Comparison of ENCODE assay signal across 2 cellular contexts in genomic region chr22:28948404-28948803, GRCh38.
TF ChIP-seq lines count a peak whose summit lies in the region.

No MANE protein-coding gene starts in this region.

TF ChIP-seq in WTC11, 78 proteins besides CTCF, POLR2A, EP300 and RAD21 (continued from another document):
- TF ChIP-seq, protein P1, sequence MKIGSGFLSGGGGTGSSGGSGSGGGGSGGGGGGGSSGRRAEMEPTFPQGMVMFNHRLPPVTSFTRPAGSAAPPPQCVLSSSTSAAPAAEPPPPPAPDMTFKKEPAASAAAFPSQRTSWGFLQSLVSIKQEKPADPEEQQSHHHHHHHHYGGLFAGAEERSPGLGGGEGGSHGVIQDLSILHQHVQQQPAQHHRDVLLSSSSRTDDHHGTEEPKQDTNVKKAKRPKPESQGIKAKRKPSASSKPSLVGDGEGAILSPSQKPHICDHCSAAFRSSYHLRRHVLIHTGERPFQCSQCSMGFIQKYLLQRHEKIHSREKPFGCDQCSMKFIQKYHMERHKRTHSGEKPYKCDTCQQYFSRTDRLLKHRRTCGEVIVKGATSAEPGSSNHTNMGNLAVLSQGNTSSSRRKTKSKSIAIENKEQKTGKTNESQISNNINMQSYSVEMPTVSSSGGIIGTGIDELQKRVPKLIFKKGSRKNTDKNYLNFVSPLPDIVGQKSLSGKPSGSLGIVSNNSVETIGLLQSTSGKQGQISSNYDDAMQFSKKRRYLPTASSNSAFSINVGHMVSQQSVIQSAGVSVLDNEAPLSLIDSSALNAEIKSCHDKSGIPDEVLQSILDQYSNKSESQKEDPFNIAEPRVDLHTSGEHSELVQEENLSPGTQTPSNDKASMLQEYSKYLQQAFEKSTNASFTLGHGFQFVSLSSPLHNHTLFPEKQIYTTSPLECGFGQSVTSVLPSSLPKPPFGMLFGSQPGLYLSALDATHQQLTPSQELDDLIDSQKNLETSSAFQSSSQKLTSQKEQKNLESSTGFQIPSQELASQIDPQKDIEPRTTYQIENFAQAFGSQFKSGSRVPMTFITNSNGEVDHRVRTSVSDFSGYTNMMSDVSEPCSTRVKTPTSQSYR (CRISPR knock-in tag; IDR thresholded peaks at IDR 0.05) = no peak
- no peak for TF ChIP-seq IRF1 (CRISPR knock-in tag; IDR thresholded peaks at IDR 0.05)

TF ChIP-seq in HepG2, 621 proteins besides CTCF, POLR2A, EP300 and RAD21 (continued from another document and continues in another):
- no peak for TF ChIP-seq ZBTB4 (CRISPR knock-in tag; IDR thresholded peaks at IDR 0.05; ENCODE audit: borderline replicate concordance)
- TF ChIP-seq, protein P2, sequence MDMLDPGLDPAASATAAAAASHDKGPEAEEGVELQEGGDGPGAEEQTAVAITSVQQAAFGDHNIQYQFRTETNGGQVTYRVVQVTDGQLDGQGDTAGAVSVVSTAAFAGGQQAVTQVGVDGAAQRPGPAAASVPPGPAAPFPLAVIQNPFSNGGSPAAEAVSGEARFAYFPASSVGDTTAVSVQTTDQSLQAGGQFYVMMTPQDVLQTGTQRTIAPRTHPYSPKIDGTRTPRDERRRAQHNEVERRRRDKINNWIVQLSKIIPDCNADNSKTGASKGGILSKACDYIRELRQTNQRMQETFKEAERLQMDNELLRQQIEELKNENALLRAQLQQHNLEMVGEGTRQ (IDR thresholded peaks at IDR 0.05; ENCODE audit: low read depth, low read length) = no peak
- TF ChIP-seq, protein P2 (CRISPR knock-in tag; IDR thresholded peaks at IDR 0.05; ENCODE audit: borderline replicate concordance) = no peak
- no peak for TF ChIP-seq TEAD2 (CRISPR knock-in tag; IDR thresholded peaks at IDR 0.05)
- no peak for TF ChIP-seq ARNT (IDR thresholded peaks at IDR 0.05)
- TF ChIP-seq LCORL (IDR thresholded peaks at IDR 0.05) = no peak
- no peak for TF ChIP-seq LCORL (CRISPR knock-in tag; IDR thresholded peaks at IDR 0.05)
- no peak for TF ChIP-seq SNAPC5 (CRISPR knock-in tag; IDR thresholded peaks at IDR 0.05; ENCODE audit: borderline replicate concordance)
- no peak for TF ChIP-seq FOXC1 (CRISPR knock-in tag; IDR thresholded peaks at IDR 0.05; ENCODE audit: borderline replicate concordance)
- no peak for TF ChIP-seq FLYWCH1 (CRISPR knock-in tag; IDR thresholded peaks at IDR 0.05)
- TF ChIP-seq ZNF567 (CRISPR knock-in tag; IDR thresholded peaks at IDR 0.05; ENCODE audit: borderline replicate concordance) = no peak
- no peak for TF ChIP-seq AGO1 (IDR thresholded peaks at IDR 0.05; ENCODE audit: low read depth, low read length, poor library complexity, severe bottlenecking)
- TF ChIP-seq ELF3 (CRISPR knock-in tag; IDR thresholded peaks at IDR 0.05) = peak; percentile 53; the same call in 1 of the 2 replicates
- TF ChIP-seq, protein P3, sequence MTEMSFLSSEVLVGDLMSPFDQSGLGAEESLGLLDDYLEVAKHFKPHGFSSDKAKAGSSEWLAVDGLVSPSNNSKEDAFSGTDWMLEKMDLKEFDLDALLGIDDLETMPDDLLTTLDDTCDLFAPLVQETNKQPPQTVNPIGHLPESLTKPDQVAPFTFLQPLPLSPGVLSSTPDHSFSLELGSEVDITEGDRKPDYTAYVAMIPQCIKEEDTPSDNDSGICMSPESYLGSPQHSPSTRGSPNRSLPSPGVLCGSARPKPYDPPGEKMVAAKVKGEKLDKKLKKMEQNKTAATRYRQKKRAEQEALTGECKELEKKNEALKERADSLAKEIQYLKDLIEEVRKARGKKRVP (CRISPR knock-in tag; IDR thresholded peaks at IDR 0.05) = peak in 1 of 2 experiments; percentile 95; a peak in 2 of 4 replicates
- TF ChIP-seq, protein P4, sequence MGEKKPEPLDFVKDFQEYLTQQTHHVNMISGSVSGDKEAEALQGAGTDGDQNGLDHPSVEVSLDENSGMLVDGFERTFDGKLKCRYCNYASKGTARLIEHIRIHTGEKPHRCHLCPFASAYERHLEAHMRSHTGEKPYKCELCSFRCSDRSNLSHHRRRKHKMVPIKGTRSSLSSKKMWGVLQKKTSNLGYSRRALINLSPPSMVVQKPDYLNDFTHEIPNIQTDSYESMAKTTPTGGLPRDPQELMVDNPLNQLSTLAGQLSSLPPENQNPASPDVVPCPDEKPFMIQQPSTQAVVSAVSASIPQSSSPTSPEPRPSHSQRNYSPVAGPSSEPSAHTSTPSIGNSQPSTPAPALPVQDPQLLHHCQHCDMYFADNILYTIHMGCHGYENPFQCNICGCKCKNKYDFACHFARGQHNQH (CRISPR knock-in tag; IDR thresholded peaks at IDR 0.05) = no peak
- TF ChIP-seq ZNF841 (CRISPR knock-in tag; IDR thresholded peaks at IDR 0.05; ENCODE audit: borderline replicate concordance) = no peak
- TF ChIP-seq PRDM4 (CRISPR knock-in tag; IDR thresholded peaks at IDR 0.05; ENCODE audit: borderline replicate concordance) = no peak
- TF ChIP-seq GATAD2A (CRISPR knock-in tag; IDR thresholded peaks at IDR 0.05) = peak; percentile 78
- no peak for TF ChIP-seq ZNF644 (CRISPR knock-in tag; IDR thresholded peaks at IDR 0.05; ENCODE audit: low read depth)
- TF ChIP-seq ZNF337 (CRISPR knock-in tag; IDR thresholded peaks at IDR 0.05; ENCODE audit: borderline replicate concordance, low read depth) = no peak
- TF ChIP-seq AHR (CRISPR knock-in tag; IDR thresholded peaks at IDR 0.05) = no peak
- TF ChIP-seq ZNF513 (CRISPR knock-in tag; conservative IDR thresholded peaks at IDR 0.05) = no peak
- no peak; the same call in 1 of the 2 replicates for TF ChIP-seq ZMYM2 (CRISPR knock-in tag; IDR thresholded peaks at IDR 0.05)
- TF ChIP-seq ZNF652 (CRISPR knock-in tag; IDR thresholded peaks at IDR 0.05; ENCODE audit: borderline replicate concordance, low read depth) = no peak
- TF ChIP-seq, protein P5, sequence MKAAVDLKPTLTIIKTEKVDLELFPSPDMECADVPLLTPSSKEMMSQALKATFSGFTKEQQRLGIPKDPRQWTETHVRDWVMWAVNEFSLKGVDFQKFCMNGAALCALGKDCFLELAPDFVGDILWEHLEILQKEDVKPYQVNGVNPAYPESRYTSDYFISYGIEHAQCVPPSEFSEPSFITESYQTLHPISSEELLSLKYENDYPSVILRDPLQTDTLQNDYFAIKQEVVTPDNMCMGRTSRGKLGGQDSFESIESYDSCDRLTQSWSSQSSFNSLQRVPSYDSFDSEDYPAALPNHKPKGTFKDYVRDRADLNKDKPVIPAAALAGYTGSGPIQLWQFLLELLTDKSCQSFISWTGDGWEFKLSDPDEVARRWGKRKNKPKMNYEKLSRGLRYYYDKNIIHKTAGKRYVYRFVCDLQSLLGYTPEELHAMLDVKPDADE (CRISPR knock-in tag; IDR thresholded peaks at IDR 0.05) = no peak
- TF ChIP-seq, protein P6, sequence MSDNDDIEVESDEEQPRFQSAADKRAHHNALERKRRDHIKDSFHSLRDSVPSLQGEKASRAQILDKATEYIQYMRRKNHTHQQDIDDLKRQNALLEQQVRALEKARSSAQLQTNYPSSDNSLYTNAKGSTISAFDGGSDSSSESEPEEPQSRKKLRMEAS (IDR thresholded peaks at IDR 0.05) = no peak
- TF ChIP-seq ZNF3 (CRISPR knock-in tag; IDR thresholded peaks at IDR 0.05) = no peak
- 0 out of 2 replicates have a peak, but pooled peaks have one; percentile 30 for TF ChIP-seq RCOR2 (CRISPR knock-in tag; IDR thresholded peaks at IDR 0.05)
- TF ChIP-seq NFAT5 (CRISPR knock-in tag; IDR thresholded peaks at IDR 0.05) = no peak
- TF ChIP-seq MEIS2 (CRISPR knock-in tag; IDR thresholded peaks at IDR 0.05) = no peak
- no peak for TF ChIP-seq BRCA1 (CRISPR knock-in tag; IDR thresholded peaks at IDR 0.05)
- TF ChIP-seq JDP2 (CRISPR knock-in tag; IDR thresholded peaks at IDR 0.05; ENCODE audit: borderline replicate concordance) = no peak
- TF ChIP-seq NFIC (IDR thresholded peaks at IDR 0.05; ENCODE audit: low read length) = no peak
- TF ChIP-seq RAD51 (IDR thresholded peaks at IDR 0.05; ENCODE audit: borderline replicate concordance) = no peak
- peak; percentile 16; the same call in 1 of the 2 replicates for TF ChIP-seq MED1 (CRISPR knock-in tag; IDR thresholded peaks at IDR 0.05)
- TF ChIP-seq CEBPB (IDR thresholded peaks at IDR 0.05; ENCODE audit: borderline replicate concordance, low read depth, low read length) = peak; percentile 86
